Comparison of ENCODE assay signal across 1 cellular context in the genomic region with DNA sequence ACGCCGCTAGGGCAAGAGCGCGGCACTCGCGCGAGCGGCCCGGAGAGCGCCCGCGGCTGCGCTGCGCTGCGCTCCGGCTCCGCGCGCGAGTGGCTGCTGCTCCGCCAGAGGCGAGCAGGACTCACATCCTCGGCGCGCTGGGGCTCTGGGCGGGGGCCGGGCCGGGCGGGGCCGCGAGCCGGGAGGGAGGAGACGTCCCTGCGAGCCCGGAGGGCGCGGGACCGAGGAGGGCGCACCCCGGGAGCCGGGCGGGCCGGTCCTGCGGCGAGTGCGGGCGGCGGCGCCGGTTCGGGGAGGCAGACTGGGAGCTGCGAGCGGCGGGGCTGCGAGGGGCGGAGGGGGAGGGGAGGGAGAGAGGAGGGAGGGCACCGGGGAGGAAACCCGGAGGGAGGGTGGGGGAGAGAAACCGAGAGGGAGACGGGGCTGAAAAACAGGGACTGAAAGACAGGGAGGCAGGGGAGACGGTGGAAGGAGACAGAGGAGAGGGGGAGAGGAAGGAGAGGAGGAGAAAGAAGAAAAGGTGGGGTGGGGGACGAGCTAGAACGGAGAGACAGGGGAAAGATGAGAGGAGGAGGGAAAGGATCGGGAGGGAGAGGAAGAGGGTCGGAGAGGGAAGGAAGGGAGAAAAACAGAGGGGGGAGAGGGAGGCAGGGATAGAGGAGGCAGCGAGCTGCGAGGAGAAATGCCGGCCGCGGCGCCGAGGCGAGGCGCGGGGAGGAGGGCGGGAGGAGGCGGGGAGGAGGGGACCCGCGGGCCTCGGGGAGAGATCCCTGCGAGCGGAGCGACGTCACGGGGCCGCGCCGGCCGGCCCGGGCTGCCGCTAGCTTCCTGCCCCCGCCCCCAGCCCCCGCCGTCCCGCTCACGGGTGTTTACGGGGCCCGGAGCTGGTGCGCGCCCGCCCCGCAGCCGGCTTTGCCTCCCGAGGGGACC.
TF ChIP-seq lines count a peak whose summit lies in the region.

CAMK2N1 (minus strand) TSS at position 684 of the 930 bp plus-strand sequence. CDS start 831 bp downstream, outside the sequence.

TF ChIP-seq in HepG2, 621 proteins besides CTCF, POLR2A, EP300 and RAD21 (continued from another document and continues in another):
- TF ChIP-seq USF2 (IDR thresholded peaks at IDR 0.05; ENCODE audit: low read depth, low read length) (no peak), USF2 (CRISPR knock-in tag; IDR thresholded peaks at IDR 0.05; ENCODE audit: borderline replicate concordance) (no peak), ZNF276 (CRISPR knock-in tag; IDR thresholded peaks at IDR 0.05; ENCODE audit: low read depth) (no peak), ZFP37 (CRISPR knock-in tag; IDR thresholded peaks at IDR 0.05; ENCODE audit: borderline replicate concordance) (no peak), ZSCAN29 (CRISPR knock-in tag; conservative IDR thresholded peaks at IDR 0.05) (no peak), KDM6A (CRISPR knock-in tag; IDR thresholded peaks at IDR 0.05; ENCODE audit: low read depth) (no peak), NFKB2 (CRISPR knock-in tag; IDR thresholded peaks at IDR 0.05; ENCODE audit: borderline replicate concordance) (no peak), ZNF30 (CRISPR knock-in tag; IDR thresholded peaks at IDR 0.05) (no peak), DR1 (CRISPR knock-in tag; IDR thresholded peaks at IDR 0.05) (no peak), HMGXB4 (CRISPR knock-in tag; IDR thresholded peaks at IDR 0.05; ENCODE audit: borderline replicate concordance in 1 of 2, low read depth in 1 of 2) (0 out of 4 replicates have a peak, but pooled peaks of 1 of the 2 experiments have one; percentile 45), MIER3 (CRISPR knock-in tag; IDR thresholded peaks at IDR 0.05; ENCODE audit: borderline replicate concordance) (no peak), MAFF (IDR thresholded peaks at IDR 0.05; ENCODE audit: low read depth, low read length) (no peak), ZFAT (CRISPR knock-in tag; conservative IDR thresholded peaks at IDR 0.05) (no peak), ZNF639 (CRISPR knock-in tag; conservative IDR thresholded peaks at IDR 0.05) (peak; percentile 22; the same call in 1 of the 2 replicates), CBX5 (CRISPR knock-in tag; IDR thresholded peaks at IDR 0.05; ENCODE audit: borderline replicate concordance) (0 out of 2 replicates have a peak, but pooled peaks have one; percentile 23), ZNF724P (CRISPR knock-in tag; IDR thresholded peaks at IDR 0.05; ENCODE audit: borderline replicate concordance) (peak; percentile 36; the same call in 1 of the 2 replicates), ZNF501 (CRISPR knock-in tag; IDR thresholded peaks at IDR 0.05) (no peak), TEAD3 (CRISPR knock-in tag; optimal IDR thresholded peaks at IDR 0.05; ENCODE audit: borderline replicate concordance) (no peak), ZNF280B (CRISPR knock-in tag; IDR thresholded peaks at IDR 0.05; ENCODE audit: borderline replicate concordance) (no peak), RORA (CRISPR knock-in tag; IDR thresholded peaks at IDR 0.05) (no peak), ARNTL (CRISPR knock-in tag; IDR thresholded peaks at IDR 0.05) (no peak), YY1 (IDR thresholded peaks at IDR 0.05; ENCODE audit: insufficient read depth, insufficient replicate concordance, low read depth, low read length) (peak; percentile 28), SMAD1 (CRISPR knock-in tag; IDR thresholded peaks at IDR 0.05; ENCODE audit: borderline replicate concordance, low read depth) (no peak), SIN3A (IDR thresholded peaks at IDR 0.05; ENCODE audit: borderline replicate concordance, low read depth, low read length) (0 out of 2 replicates have a peak, but pooled peaks have one; percentile 26), CSRNP1 (CRISPR knock-in tag; IDR thresholded peaks at IDR 0.05) (0 out of 2 replicates have a peak, but pooled peaks have one; percentile 3), ZNF234 (CRISPR knock-in tag; conservative IDR thresholded peaks at IDR 0.05) (no peak)
- TF ChIP-seq, protein P1, sequence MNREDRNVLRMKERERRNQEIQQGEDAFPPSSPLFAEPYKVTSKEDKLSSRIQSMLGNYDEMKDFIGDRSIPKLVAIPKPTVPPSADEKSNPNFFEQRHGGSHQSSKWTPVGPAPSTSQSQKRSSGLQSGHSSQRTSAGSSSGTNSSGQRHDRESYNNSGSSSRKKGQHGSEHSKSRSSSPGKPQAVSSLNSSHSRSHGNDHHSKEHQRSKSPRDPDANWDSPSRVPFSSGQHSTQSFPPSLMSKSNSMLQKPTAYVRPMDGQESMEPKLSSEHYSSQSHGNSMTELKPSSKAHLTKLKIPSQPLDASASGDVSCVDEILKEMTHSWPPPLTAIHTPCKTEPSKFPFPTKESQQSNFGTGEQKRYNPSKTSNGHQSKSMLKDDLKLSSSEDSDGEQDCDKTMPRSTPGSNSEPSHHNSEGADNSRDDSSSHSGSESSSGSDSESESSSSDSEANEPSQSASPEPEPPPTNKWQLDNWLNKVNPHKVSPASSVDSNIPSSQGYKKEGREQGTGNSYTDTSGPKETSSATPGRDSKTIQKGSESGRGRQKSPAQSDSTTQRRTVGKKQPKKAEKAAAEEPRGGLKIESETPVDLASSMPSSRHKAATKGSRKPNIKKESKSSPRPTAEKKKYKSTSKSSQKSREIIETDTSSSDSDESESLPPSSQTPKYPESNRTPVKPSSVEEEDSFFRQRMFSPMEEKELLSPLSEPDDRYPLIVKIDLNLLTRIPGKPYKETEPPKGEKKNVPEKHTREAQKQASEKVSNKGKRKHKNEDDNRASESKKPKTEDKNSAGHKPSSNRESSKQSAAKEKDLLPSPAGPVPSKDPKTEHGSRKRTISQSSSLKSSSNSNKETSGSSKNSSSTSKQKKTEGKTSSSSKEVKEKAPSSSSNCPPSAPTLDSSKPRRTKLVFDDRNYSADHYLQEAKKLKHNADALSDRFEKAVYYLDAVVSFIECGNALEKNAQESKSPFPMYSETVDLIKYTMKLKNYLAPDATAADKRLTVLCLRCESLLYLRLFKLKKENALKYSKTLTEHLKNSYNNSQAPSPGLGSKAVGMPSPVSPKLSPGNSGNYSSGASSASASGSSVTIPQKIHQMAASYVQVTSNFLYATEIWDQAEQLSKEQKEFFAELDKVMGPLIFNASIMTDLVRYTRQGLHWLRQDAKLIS (CRISPR knock-in tag; IDR thresholded peaks at IDR 0.05), result peak; percentile 64; the same call in 1 of the 2 replicates
- TF ChIP-seq, protein P2, sequence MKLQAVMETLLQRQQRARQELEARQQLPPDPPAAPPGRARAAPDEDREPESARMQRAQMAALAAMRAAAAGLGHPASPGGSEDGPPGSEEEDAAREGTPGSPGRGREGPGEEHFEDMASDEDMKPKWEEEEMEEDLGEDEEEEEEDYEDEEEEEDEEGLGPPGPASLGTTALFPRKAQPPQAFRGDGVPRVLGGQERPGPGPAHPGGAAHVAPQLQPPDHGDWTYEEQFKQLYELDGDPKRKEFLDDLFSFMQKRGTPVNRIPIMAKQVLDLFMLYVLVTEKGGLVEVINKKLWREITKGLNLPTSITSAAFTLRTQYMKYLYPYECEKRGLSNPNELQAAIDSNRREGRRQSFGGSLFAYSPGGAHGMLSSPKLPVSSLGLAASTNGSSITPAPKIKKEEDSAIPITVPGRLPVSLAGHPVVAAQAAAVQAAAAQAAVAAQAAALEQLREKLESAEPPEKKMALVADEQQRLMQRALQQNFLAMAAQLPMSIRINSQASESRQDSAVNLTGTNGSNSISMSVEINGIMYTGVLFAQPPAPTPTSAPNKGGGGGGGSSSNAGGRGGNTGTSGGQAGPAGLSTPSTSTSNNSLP (IDR thresholded peaks at IDR 0.05; ENCODE audit: low read depth, low read length), result no peak
